ENCODE assay signal across 15 cellular contexts in genomic region chr5:150945501-150945900, GRCh38. TPM values are rescaled to one million over a fixed set of nuclear protein-coding genes. Genes with fewer than 3 reads are reported as not detected.
A peak's percentile ranks its signal among the peaks of the same experiment; 100 is the strongest.
DNase-seq lines count a peak whose midpoint lies in the region; ATAC-seq and TF ChIP-seq lines count a peak whose summit lies in the region.
"Had no signal": no experiment of that assay in that cellular context is flagged by ENCODE, and none has a peak within 500 bp of the region (broad histone marks: within the 10 kb centered on the region; RNA-seq: fewer than 3 reads in every experiment).

No MANE protein-coding gene starts in this region.

- H3K4me1 ChIP-seq in esophagus muscularis mucosa (peaks cover 0 to 11% (median 0%) of the 10 kb centered on the region in 4 donors), psoas muscle (no peaks in the 10 kb centered on the region)
- H3K4me1 ChIP-seq: Peyer's patch had no signal

- TF ChIP-seq CTCF in esophagus muscularis mucosa (IDR thresholded peaks at IDR 0.05) (no peak), psoas muscle (IDR thresholded peaks at IDR 0.05) (no peak)

- H3K4me3 ChIP-seq in esophagus muscularis mucosa (peak overlapping the region; percentile 66 to 74 (median 66)), psoas muscle (peak overlapping the region; percentile 83)
- H3K4me3 ChIP-seq: hepatocyte, MG63 had no signal

- H3K9me3 ChIP-seq in esophagus muscularis mucosa: peaks cover 0 to 98% (median 69%) of the 10 kb centered on the region in 4 donors
- peaks cover 82% of the 10 kb centered on the region for H3K9me3 ChIP-seq in psoas muscle

- peaks cover 21 to 37% (median 28%) of the 10 kb centered on the region in 4 donors for H3K36me3 ChIP-seq in esophagus muscularis mucosa
- H3K36me3 ChIP-seq in psoas muscle (ENCODE audit: insufficient read depth in 1 of 2, low read depth in 1 of 2): peaks cover 19 to 31% of the 10 kb centered on the region in 2 donors
- H3K36me3 ChIP-seq: MG63 had no signal

- no peak for ATAC-seq in psoas muscle
- no peak for ATAC-seq in GM18517 (IDR thresholded peaks at IDR 0.05; ENCODE audit: unreplicated experiment)
- ATAC-seq: activated CD8-positive, alpha-beta T cell treated with anti-CD3 and anti-CD28 coated beads, Interleukin-2, amount 10 ng/mL, durations not matched to agents 7 days and 5 days had no signal

- peaks cover 20% of the 10 kb centered on the region for H3K36me3 Mint-ChIP-seq in activated naive CD8-positive, alpha-beta T cell treated with anti-CD3 and anti-CD28 coated beads for 36 hours

- H3K27ac Mint-ChIP-seq in activated naive CD8-positive, alpha-beta T cell treated with anti-CD3 and anti-CD28 coated beads for 36 hours: no peak overlapping the region
- H3K27ac Mint-ChIP-seq: activated CD8-positive, alpha-beta T cell treated with anti-CD3 and anti-CD28 coated beads, Interleukin-2, amount 10 ng/mL, durations not matched to agents 7 days and 5 days had no signal

- peaks cover 62% of the 10 kb centered on the region for H3K9me3 Mint-ChIP-seq in activated naive CD8-positive, alpha-beta T cell treated with anti-CD3 and anti-CD28 coated beads for 36 hours

- whole genome bisulfite sequencing in esophagus muscularis mucosa: 80% methylated on average over 1 of the region's 1 CpG
- WGBS in psoas muscle, 3 donors: 70 to 79% (median 74%) methylated on average over 1 of the region's 1 CpG

- TF ChIP-seq POLR2A in esophagus muscularis mucosa (IDR thresholded peaks at IDR 0.05; ENCODE audit: low read depth): no peak

- no peak overlapping the region for H3K4me3 Mint-ChIP-seq in activated naive CD8-positive, alpha-beta T cell treated with anti-CD3 and anti-CD28 coated beads for 36 hours
- H3K4me3 Mint-ChIP-seq: activated CD8-positive, alpha-beta T cell treated with anti-CD3 and anti-CD28 coated beads, Interleukin-2, amount 10 ng/mL, durations not matched to agents 7 days and 5 days had no signal

- intact Hi-C loops in esophagus muscularis mucosa (cut with DNase I): no loop called here
- intact Hi-C loops in psoas muscle (cut with DNase I): no loop called here

- H3K27me3 Mint-ChIP-seq in activated naive CD8-positive, alpha-beta T cell treated with anti-CD3 and anti-CD28 coated beads for 36 hours: peaks cover 33% of the 10 kb centered on the region

- TF ChIP-seq EP300 in esophagus muscularis mucosa (IDR thresholded peaks at IDR 0.05): no peak

- H3K27me3 ChIP-seq in esophagus muscularis mucosa (no peaks in the 10 kb centered on the region), psoas muscle (ENCODE audit: insufficient read depth in 3 of 3, low read length in 2 of 3) (no peaks in the 10 kb centered on the region)
- H3K27me3 ChIP-seq: hepatocyte, MG63, Peyer's patch had no signal

- peak overlapping the region in 2 of 4 donors; percentile 75 to 86 for H3K27ac ChIP-seq in esophagus muscularis mucosa (replicated peaks in 1 of 4)
- peak overlapping the region; percentile 83 for H3K27ac ChIP-seq in psoas muscle
- H3K27ac ChIP-seq: hepatocyte had no signal

- H3K4me1 Mint-ChIP-seq in activated naive CD8-positive, alpha-beta T cell treated with anti-CD3 and anti-CD28 coated beads for 36 hours: no peaks in the 10 kb centered on the region

- DNase-seq in AG08395 (ENCODE audit: low spot score): peak; percentile 20
- DNase-seq in RPMI7951 (ENCODE audit: low read depth): peak; percentile 15
- DNase-seq in esophagus muscularis mucosa (ENCODE audit: extremely low spot score): no peak
- no peak for DNase-seq in psoas muscle
- DNase-seq in activated naive CD8-positive, alpha-beta T cell treated with anti-CD3 and anti-CD28 coated beads for 36 hours: no peak
- DNase-seq in NOMO-1 (lab: John Stamatoyannopoulos, UW; ENCODE audit: unreplicated experiment in 2 of 2): no peak
- no peak for DNase-seq in NCI-H2196 treated with DMSO at 0.1 percent for 48 hours (lab: John Stamatoyannopoulos, UW; ENCODE audit: unreplicated experiment)
- DNase-seq: activated CD8-positive, alpha-beta T cell treated with anti-CD3 and anti-CD28 coated beads, Interleukin-2, amount 10 ng/mL, durations not matched to agents 7 days and 5 days; activated naive CD4-positive, alpha-beta T cell; MG63; midbrain; NCI-H226; Peyer's patch had no signal

RNA-seq across cellular contexts. Expression of gene ZNF300, which starts 40.7 kb away (rescaled TPM):
- 6.4 and 7.7 TPM in 2 replicates for total RNA-seq in RPMI7951 (2014; rRNA removed; shearing (Covaris generic))
- 1 to 10 TPM; 1.7 to 3.1 (median 2.4) TPM for total RNA-seq in esophagus muscularis mucosa
- total RNA-seq in psoas muscle: under 1 TPM; 0.20 to 0.77 (median 0.55) TPM
- under 1 TPM; 0.55 to 0.73 (median 0.68) TPM for polyA plus RNA-seq in psoas muscle
- total RNA-seq in activated naive CD8-positive, alpha-beta T cell treated with anti-CD3 and anti-CD28 coated beads for 36 hours: 1 to 10 TPM; 2.8 TPM

Comparison
In these comparisons a context has a peak if more than half of its experiments do, and no peak if none do; other contexts are left out.
1. DNase-seq: peak in AG08395 (single experiment) and RPMI7951 (single experiment); none in esophagus muscularis mucosa (single experiment), psoas muscle (0 of 2), activated naive CD8-positive, alpha-beta T cell treated with anti-CD3 and anti-CD28 coated beads for 36 hours (single experiment), NOMO-1 (0 of 2) and NCI-H2196 treated with DMSO at 0.1 percent for 48 hours (single experiment).